8 cellular contexts compared by ENCODE assay signal in the genomic region with DNA sequence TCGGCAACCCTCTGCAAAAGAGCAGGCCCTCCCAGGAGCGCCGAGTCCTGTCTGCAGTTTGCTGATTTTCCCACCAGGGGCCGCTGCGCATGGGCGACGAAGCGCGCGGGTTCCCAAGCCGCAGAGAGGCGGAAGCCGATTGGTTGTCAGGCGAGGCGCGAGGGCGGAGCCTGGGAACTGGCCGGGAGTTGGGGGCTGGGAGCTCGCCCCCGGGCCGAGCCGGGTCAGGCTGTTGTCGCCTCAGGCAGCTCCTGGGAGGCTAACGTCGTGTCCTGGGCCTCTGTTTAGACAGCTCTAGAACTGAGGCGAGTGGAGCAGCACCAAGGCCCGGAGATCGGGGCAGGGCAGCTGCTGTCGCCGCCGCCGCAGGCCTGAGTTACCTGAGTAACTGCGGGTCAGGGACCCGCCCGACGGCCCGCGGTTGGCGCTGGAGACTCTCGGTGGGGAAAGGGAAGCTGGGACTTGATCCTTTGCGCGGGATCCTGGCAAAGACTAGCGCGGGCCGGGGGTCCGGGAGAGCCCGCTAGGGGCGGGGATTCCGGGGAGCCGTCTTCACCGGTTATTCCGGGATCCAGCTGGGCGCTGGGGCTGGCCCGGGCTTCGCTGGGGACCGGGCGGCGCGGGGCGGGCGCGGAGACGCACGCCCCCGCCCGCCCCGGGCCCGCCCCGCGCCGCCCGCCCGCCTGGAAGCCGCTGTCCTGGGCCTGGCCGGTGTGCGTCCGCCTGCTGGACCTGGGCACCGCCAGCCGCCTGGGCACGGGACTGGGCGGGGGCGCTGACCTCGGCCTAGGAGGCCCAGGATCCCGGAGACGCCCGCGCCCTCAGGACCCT. TPM values are rescaled to one million over a fixed set of nuclear protein-coding genes. Genes with fewer than 3 reads are reported as not detected.
A peak's percentile ranks its signal among the peaks of the same experiment; 100 is the strongest.
DNase-seq lines count a peak whose midpoint lies in the region; ATAC-seq and TF ChIP-seq lines count a peak whose summit lies in the region.

STIM1 (plus strand) TSS at position 688 of the 831 bp plus-strand sequence. CDS start 607 bp downstream, outside the sequence.

- DNase-seq in CD14-positive monocyte (ENCODE audit: low spot score), result peak; percentile 92
- peak; percentile 79 for DNase-seq in NCI-H748 treated with DMSO at 0.1 percent for 48 hours (lab: John Stamatoyannopoulos, UW)
- DNase-seq in activated CD4-positive, alpha-beta T cell treated with anti-CD3 and anti-CD28 coated beads, Interleukin-2, amount 50 U/mL, for 4 hours, result peak; percentile 96 to 98
- DNase-seq in dermis microvascular lymphatic vessel endothelial cell (ENCODE audit: low read depth in 2 of 2), result peak; percentile 86 to 95
- peak; percentile 96 to 97 (median 97) for DNase-seq in right lobe of liver
- peak; percentile 97 for DNase-seq in stimulated activated CD4-positive, alpha-beta T cell treated with anti-CD3 and anti-CD28 coated beads, Interleukin-4, amount 100 ng/mL, for 4 hours

- peaks cover 57% of the 10 kb centered on the region for H3K4me1 Mint-ChIP-seq in CD14-positive monocyte

- peak; percentile 80 for TF ChIP-seq POLR2A in right lobe of liver (IDR thresholded peaks at IDR 0.05)

- intact Hi-C loops in CD14-positive monocyte (cut with micrococcal nuclease), result loop anchor here (2.0 to 5.0 kb wide), 4 partner anchors 16 to 107 kb away; no protein-coding TSS in a partner anchor
- intact Hi-C loops in right lobe of liver (cut with DNase I), result loop anchor here (5.0 to 10.0 kb wide), 3 partner anchors 80 to 220 kb away; no protein-coding TSS in a partner anchor

- H3K4me1 ChIP-seq in right lobe of liver, result peaks cover 0 to 42% (median 18%) of the 10 kb centered on the region in 4 donors

- ATAC-seq in GM19351 (IDR thresholded peaks at IDR 0.05; ENCODE audit: unreplicated experiment) (peak; percentile 52), HG03521 (IDR thresholded peaks at IDR 0.05; ENCODE audit: unreplicated experiment) (peak; percentile 55), right lobe of liver (peak; percentile 85 to 90 (median 86))

- H3K36me3 Mint-ChIP-seq in CD14-positive monocyte, result peaks cover 6 to 9% of the 10 kb centered on the region in 2 donors

- peak within 1 kb of the TSS; percentile 96 to 99 (median 98) for H3K27ac Mint-ChIP-seq in CD14-positive monocyte

- peak within 1 kb of the TSS; percentile 94 to 99 (median 95) for H3K27ac ChIP-seq in right lobe of liver

- under 1% methylated on average over 25 of the region's 87 CpGs for WGBS in right lobe of liver (ENCODE audit: insufficient coverage, low coverage, low lambda C conversion rate, missing lambda C conversion rate)

- H3K9me3 ChIP-seq in right lobe of liver, result no peaks in the 10 kb centered on the region

- H3K9me3 Mint-ChIP-seq in CD14-positive monocyte, result no peaks in the 10 kb centered on the region

- H3K4me3 Mint-ChIP-seq in CD14-positive monocyte, result peak within 1 kb of the TSS; percentile 96 to 97

- no peaks in the 10 kb centered on the region for H3K36me3 ChIP-seq in right lobe of liver

- TF ChIP-seq CTCF in CD14-positive monocyte (IDR thresholded peaks at IDR 0.05), result peak; percentile 97
- peak; percentile 96 to 99 (median 98) for TF ChIP-seq CTCF in right lobe of liver (IDR thresholded peaks at IDR 0.05)

- H3K27me3 Mint-ChIP-seq in CD14-positive monocyte (ENCODE audit: low read depth in 3 of 3), result peaks cover 0 to 2% (median 0%) of the 10 kb centered on the region in 3 donors

- peak within 1 kb of the TSS; percentile 74 to 96 (median 89) for H3K4me3 ChIP-seq in right lobe of liver

- H3K27me3 ChIP-seq in right lobe of liver, result no peaks in the 10 kb centered on the region

RNA-seq across cellular contexts. Expression of gene STIM1, which starts in this region (rescaled TPM):
- 10 to 100 TPM; 14.0 to 21.0 TPM for polyA plus RNA-seq in CD14-positive monocyte
- 15.7 and 26.6 TPM in 2 replicates for total RNA-seq in dermis microvascular lymphatic vessel endothelial cell
- total RNA-seq in right lobe of liver, result 10 to 100 TPM; 36.4 to 48.0 (median 40.5) TPM

Comparison
In these comparisons a context has a peak if more than half of its experiments do, and no peak if none do; other contexts are left out.
1. Peak in every context shown above with its lines: DNase-seq, ATAC-seq, H3K4me3 ChIP-seq and H3K27ac ChIP-seq.